1 cellular context compared by ENCODE assay signal in genomic region chr7:36673703-36674102, GRCh38.
TF ChIP-seq lines count a peak whose summit lies in the region.

No MANE protein-coding gene starts in this region.

TF ChIP-seq in GM23338, 12 proteins besides CTCF, POLR2A, EP300 and RAD21 (continued from another document):
- TF ChIP-seq ZNF114 (CRISPR knock-in tag; IDR thresholded peaks at IDR 0.05) (no peak), ZNF462 (CRISPR knock-in tag; IDR thresholded peaks at IDR 0.05) (no peak), ETS1 (IDR thresholded peaks at IDR 0.05) (no peak), JUNB (IDR thresholded peaks at IDR 0.05; ENCODE audit: unreplicated experiment) (no peak)
